9 cellular contexts compared by ENCODE assay signal in the genomic region with DNA sequence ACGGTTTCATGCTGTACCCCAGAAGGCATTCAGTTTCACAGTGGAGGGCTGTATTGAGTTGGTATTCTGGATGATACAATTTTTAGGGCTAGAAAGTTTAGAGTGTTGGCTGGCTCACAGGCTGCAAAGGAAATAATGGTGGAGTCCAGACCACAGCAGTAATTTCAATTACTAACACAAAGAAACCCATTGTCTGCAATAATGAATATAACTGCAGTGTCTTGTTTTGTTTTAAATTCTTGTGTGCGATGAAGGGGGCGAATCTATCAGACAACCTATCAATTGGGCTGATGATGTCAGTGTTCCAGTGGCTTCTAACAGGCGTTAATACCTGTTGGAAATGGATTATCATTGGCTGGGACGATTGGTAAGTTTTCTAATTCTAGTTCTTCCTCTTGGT.
DNase-seq lines count a peak whose midpoint lies in the region; TF ChIP-seq lines count a peak whose summit lies in the region.
"Had no signal": no experiment of that assay in that cellular context is flagged by ENCODE, and none has a peak within 500 bp of the region (broad histone marks: within the 10 kb centered on the region; RNA-seq: fewer than 3 reads in every experiment).

No MANE protein-coding gene starts in this region.

- H3K4me3 ChIP-seq in HAP-1 (peak overlapping the region; percentile 94; the same call in 1 of the 2 replicates), foreskin fibroblast (ENCODE audit: low read depth in 1 of 2, low read length in 2 of 2) (peak overlapping the region; percentile 81 to 93), skeletal muscle cell (ENCODE audit: low read depth, low read length) (peak overlapping the region; percentile 90)

- TF ChIP-seq CTCF in VCaP (conservative IDR thresholded peaks at IDR 0.05) (no peak), foreskin fibroblast (IDR thresholded peaks at IDR 0.05; ENCODE audit: low read depth, low read length) (no peak)

- no peaks in the 10 kb centered on the region for H3K4me1 ChIP-seq in HAP-1

- in situ Hi-C loops in HAP-1 (cut with MboI; ENCODE audit: low sequenced_read_pairs), result loop anchor here (10.0 kb wide), 1 partner anchor 123 kb away; no protein-coding TSS in a partner anchor

- H3K27ac ChIP-seq in VCaP, result peak overlapping the region; percentile 96; the same call in 1 of the 2 replicates

- no peaks in the 10 kb centered on the region; the same call in 1 of the 2 replicates for H3K36me3 ChIP-seq in HAP-1 (replicated peaks)

- no peaks in the 10 kb centered on the region for H3K9me3 ChIP-seq in HAP-1

- no peaks in the 10 kb centered on the region for H3K27me3 ChIP-seq in HAP-1 (ENCODE audit: low read depth)

- DNase-seq in HAP-1 (ENCODE audit: low spot score in 2 of 2) (no peak), foreskin fibroblast (no peak), skeletal muscle cell (ENCODE audit: low read depth) (no peak), glomerular visceral epithelial cell (ENCODE audit: extremely low spot score) (no peak), COLO668 (lab: John Stamatoyannopoulos, UW; ENCODE audit: unreplicated experiment) (no peak)
- no peak for DNase-seq in activated CD8-positive, alpha-beta memory T cell treated with anti-CD3 and anti-CD28 coated beads, Interleukin-2, amount 50 U/mL, for 4 hours
- DNase-seq in stimulated activated CD8-positive, alpha-beta memory T cell treated with anti-CD3 and anti-CD28 coated beads, Interleukin-4, amount 100 ng/mL, for 48 hours, result no peak
- DNase-seq: activated CD4-positive, alpha-beta T cell treated with anti-CD3 and anti-CD28 coated beads, Interleukin-2, amount 50 U/mL, for 1 hour had no signal
